Comparison of ENCODE assay signal across 11 cellular contexts in the genomic region with DNA sequence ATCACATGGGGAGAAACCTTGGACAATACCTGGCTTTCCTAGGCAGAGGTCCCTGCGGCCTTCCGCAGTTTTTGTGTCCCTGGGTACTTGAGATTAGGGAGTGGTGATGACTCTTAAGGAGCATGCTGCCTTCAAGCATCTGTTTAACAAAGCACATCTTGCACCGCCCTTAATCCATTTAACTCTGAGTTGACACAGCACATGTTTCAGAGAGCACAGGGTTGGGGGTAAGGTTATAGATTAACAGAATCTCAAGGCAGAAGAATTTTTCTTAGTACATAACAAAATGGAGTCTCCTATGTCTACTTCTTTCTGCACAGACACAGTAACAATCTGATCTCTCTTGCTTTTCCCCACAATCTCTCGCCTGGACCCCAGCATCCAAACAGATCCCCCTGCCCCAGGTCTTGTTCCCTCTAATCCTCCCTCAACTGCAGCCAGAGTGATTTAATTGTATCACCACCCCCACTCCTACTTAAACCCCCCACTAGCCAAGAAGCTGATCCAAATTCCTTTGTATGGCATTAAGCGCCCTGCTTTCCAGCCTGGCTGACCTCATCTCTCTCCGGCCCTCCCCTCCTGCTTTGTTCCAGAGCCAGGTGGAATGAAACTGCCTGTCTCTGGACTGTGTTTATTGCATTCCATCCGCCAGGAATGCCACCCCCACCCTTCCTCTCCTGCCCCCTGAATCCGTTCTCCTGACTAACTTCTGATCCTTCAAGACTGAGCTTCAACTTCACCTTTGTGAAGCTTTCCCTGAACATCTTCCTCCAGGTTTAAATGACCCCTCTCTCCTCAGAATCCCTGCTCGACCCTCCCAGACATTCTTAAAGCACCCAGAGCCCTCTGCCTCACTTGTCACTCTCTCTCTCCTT. TPM values are rescaled to one million over a fixed set of nuclear protein-coding genes. Genes with fewer than 3 reads are reported as not detected.
DNase-seq lines count a peak whose midpoint lies in the region; ATAC-seq and TF ChIP-seq lines count a peak whose summit lies in the region.
"Not testable (repeated sequence)": the region's sequence is repeated elsewhere in the genome, so short reads cannot be mapped to it uniquely, and the experiment has no call there.
"Had no signal": no experiment of that assay in that cellular context is flagged by ENCODE, and none has a peak within 500 bp of the region (broad histone marks: within the 10 kb centered on the region; RNA-seq: fewer than 3 reads in every experiment).

No MANE protein-coding gene starts in this region.

- peak overlapping the region; percentile 90 for H2AK5ac ChIP-seq in IMR-90 (ENCODE audit: low read depth, low read length)

- H3K56ac ChIP-seq in IMR-90 (ENCODE audit: extremely low read depth, insufficient read depth, low read length) = peak overlapping the region; percentile 12; the same call in 1 of the 2 replicates

- POLR2A ChIA-PET in IMR-90 (lab: Charles Lee; ENCODE audit: unreplicated experiment) = interaction anchor here (0.5 to 0.6 kb wide), 2 partner anchors 11 to 172 kb away, joined by 4 to 10 read pairs; no protein-coding TSS in a partner anchor

- peak overlapping the region in 1 of 2 experiments; percentile 38; a peak in 3 of 4 replicates for H4K8ac ChIP-seq in IMR-90 (ENCODE audit: low read depth in 2 of 2, low read length in 2 of 2)

- DNase-seq in ELF-1 (ENCODE audit: low read depth, low spot score) (peak; percentile 95), IMR-90 (peak; percentile 58), SK-N-DZ (ENCODE audit: low spot score) (peak; percentile 73), cerebellum (ENCODE audit: low spot score) (peak; percentile 87), cardiac muscle cell (ENCODE audit: low read depth in 1 of 2, low spot score in 1 of 2) (peak; percentile 47 to 67), progenitor cell of endocrine pancreas (ENCODE audit: low spot score, unreplicated experiment) (peak; percentile 54)

- peak overlapping the region; percentile 82 for H3K4ac ChIP-seq in IMR-90 (ENCODE audit: low read depth, low read length)

- H3K4me1 ChIP-seq in IMR-90 (ENCODE audit: control insufficient read depth, insufficient read depth, low read length) = not testable (repeated sequence)
- H3K4me1 ChIP-seq in cardiac muscle cell (ENCODE audit: low read depth) (peaks cover 36% of the 10 kb centered on the region), liver (ENCODE audit: control insufficient read depth in 4 of 4, insufficient read depth in 4 of 4, low read length in 3 of 4) (peaks cover 5 to 13% (median 11%) of the 10 kb centered on the region in 4 donors)

- peaks cover 11% of the 10 kb centered on the region; the same call in 1 of the 2 replicates for H3K36me3 ChIP-seq in IMR-90 (ENCODE audit: control insufficient read depth, insufficient read depth, low read length)
- H3K36me3 ChIP-seq in cardiac muscle cell; liver (ENCODE audit: control insufficient read depth in 4 of 4, insufficient read depth in 3 of 4, low read depth in 1 of 4, low read length in 3 of 4): not testable (repeated sequence)

- in situ Hi-C loops in IMR-90 (cut with MboI; ENCODE audit: low sequenced_read_pairs) = loop anchor here (25.0 kb wide), 1 partner anchor 401 kb away; the partner anchor contains the start of gene GGT7

- H4K5ac ChIP-seq in IMR-90 (ENCODE audit: low read depth, low read length) = 0 out of 2 replicates have a peak overlapping the region, but pooled peaks have one; percentile 4

- not testable (repeated sequence) for H3K27me3 ChIP-seq in IMR-90 (ENCODE audit: control insufficient read depth, insufficient read depth, low read length); cardiac muscle cell; liver (ENCODE audit: control insufficient read depth in 4 of 4, insufficient read depth in 4 of 4, low read length in 3 of 4)

- not testable (repeated sequence) for H3K4me3 ChIP-seq in IMR-90 (ENCODE audit: insufficient read depth, low read depth, low read length); cardiac muscle cell; liver (ENCODE audit: low read depth in 1 of 3, low read length in 3 of 3)

- TF ChIP-seq POLR2A in IMR-90 (IDR thresholded peaks at IDR 0.05; ENCODE audit: low read depth, low read length) = not testable (repeated sequence)

- peak overlapping the region; percentile 57 for H3K14ac ChIP-seq in IMR-90 (replicated peaks; ENCODE audit: low read depth, low read length)

- H2AFZ ChIP-seq in IMR-90 (replicated peaks; ENCODE audit: low read length, poor library complexity) = peak overlapping the region; percentile 40

- H4K91ac ChIP-seq in IMR-90 (ENCODE audit: insufficient read depth, low read depth, low read length) = peak overlapping the region; percentile 32

- H3K9me1 ChIP-seq in IMR-90 (ENCODE audit: insufficient read depth, low read length) = peaks cover 18% of the 10 kb centered on the region

- peak overlapping the region; percentile 88 for H2BK120ac ChIP-seq in IMR-90 (ENCODE audit: low read depth, low read length)

- H3K27ac ChIP-seq in IMR-90 (ENCODE audit: insufficient read depth, low read length) = peak overlapping the region; percentile 17
- peak overlapping the region; percentile 87 for H3K27ac ChIP-seq in cardiac muscle cell
- peak overlapping the region; percentile 3 to 23 for H3K27ac ChIP-seq in liver (ENCODE audit: low read depth in 1 of 2, low read length in 2 of 2)

- ATAC-seq in IMR-90 (ENCODE audit: low read depth) = peak; percentile 84

- peak overlapping the region; percentile 91 for H2AK9ac ChIP-seq in IMR-90 (replicated peaks; ENCODE audit: low read depth, low read length, poor library complexity)

- not testable (repeated sequence) for H3K9ac ChIP-seq in IMR-90 (ENCODE audit: low read depth, low read length); liver (ENCODE audit: low read depth in 1 of 2, low read length in 2 of 2)

- not testable (repeated sequence) for H4K20me1 ChIP-seq in IMR-90 (ENCODE audit: insufficient read depth, low read length)

- peak overlapping the region; percentile 58; the same call in 1 of the 3 replicates for H2BK15ac ChIP-seq in IMR-90 (ENCODE audit: low read depth, low read length)

- TF ChIP-seq RAD21 in IMR-90 (IDR thresholded peaks at IDR 0.05; ENCODE audit: low read length) = not testable (repeated sequence)
- peak in 1 of 2 donors; percentile 10 for TF ChIP-seq RAD21 in liver (IDR thresholded peaks at IDR 0.05)

- WGBS in IMR-90 (ENCODE audit: extremely low coverage in 2 of 2, insufficient read length in 1 of 2), 2 experiments = 29% methylated on average over 3 of the region's 9 CpGs; no CpG with 5 or more reads in 1 of the 2 experiments
- 46% methylated on average over 6 of the region's 9 CpGs for WGBS in liver

- peaks cover 0 to 13% of the 10 kb centered on the region in 2 experiments; a peak in 3 of 4 replicates for H3K79me1 ChIP-seq in IMR-90 (ENCODE audit: low read depth in 1 of 2, low read length in 2 of 2)

- H3K36me3 Mint-ChIP-seq in progenitor cell of endocrine pancreas (ENCODE audit: insufficient read depth) = not testable (repeated sequence)

- CTCF ChIA-PET in IMR-90 (lab: Yijun Ruan, JAX) = interaction anchor here (0.6 kb wide), 2 partner anchors 14 to 147 kb away, joined by 4 read pairs; no protein-coding TSS in a partner anchor

- BruUV-seq in IMR-90 (replicated peaks; lab: Mats Ljungman, UMichigan) = not testable (repeated sequence)

- peak overlapping the region; percentile 100 for H3K27ac Mint-ChIP-seq in progenitor cell of endocrine pancreas

- peak overlapping the region; percentile 12 for H3K4me3 Mint-ChIP-seq in progenitor cell of endocrine pancreas (ENCODE audit: low read depth)

- H3K4me1 Mint-ChIP-seq in progenitor cell of endocrine pancreas (ENCODE audit: low read depth) = peaks cover 19% of the 10 kb centered on the region

- peak overlapping the region; percentile 49 for H3K4me2 ChIP-seq in IMR-90 (ENCODE audit: low read depth, low read length)

- TF ChIP-seq CTCF in IMR-90 (conservative IDR thresholded peaks at IDR 0.05; ENCODE audit: low read depth, low read length) (peak; percentile 21; the same call in 1 of the 2 replicates), progenitor cell of endocrine pancreas (IDR thresholded peaks at IDR 0.05; ENCODE audit: unreplicated experiment) (peak; percentile 24)
- not testable (repeated sequence) for TF ChIP-seq CTCF in cardiac muscle cell (IDR thresholded peaks at IDR 0.05; ENCODE audit: low read depth, low read length); liver (IDR thresholded peaks at IDR 0.05; ENCODE audit: low read depth, low read length, missing input control)

- peak overlapping the region; percentile 58; the same call in 1 of the 2 replicates for H3K18ac ChIP-seq in IMR-90 (ENCODE audit: low read depth, low read length)

- H3K23ac ChIP-seq in IMR-90 (ENCODE audit: low read depth, low read length) = not testable (repeated sequence)

- H2BK20ac ChIP-seq in IMR-90 (ENCODE audit: low read depth, low read length) = peak overlapping the region; percentile 87

- not testable (repeated sequence) for H3K27me3 Mint-ChIP-seq in progenitor cell of endocrine pancreas

- not testable (repeated sequence) for H3K9me3 ChIP-seq in IMR-90 (ENCODE audit: control insufficient read depth, insufficient read depth, low read length); cardiac muscle cell (ENCODE audit: low read depth); liver (ENCODE audit: control insufficient read depth in 4 of 4, low read length in 3 of 4)

- H3K9me3 Mint-ChIP-seq in progenitor cell of endocrine pancreas (ENCODE audit: low read depth) = not testable (repeated sequence)

- intact Hi-C loops in IMR-90 (cut with micrococcal nuclease) = not testable (repeated sequence)

- dilution Hi-C loops in IMR-90 (cut with HindIII; ENCODE audit: low sequenced_read_pairs, unreplicated experiment) = not testable (repeated sequence)

- H2BK5ac ChIP-seq in IMR-90 (ENCODE audit: low read depth, low read length, poor library complexity, severe bottlenecking) = peak overlapping the region; percentile 59

RNA-seq across cellular contexts. Expression of gene MMP24OS, which starts 15.0 kb away (rescaled TPM):
- 5.9 and 7.2 TPM in 2 replicates for total RNA-seq in IMR-90 (2012; rRNA removed)
- 64.9 and 67.6 TPM in 2 replicates for polyA plus RNA-seq in IMR-90 (2012; rRNA removed)
- polyA plus RNA-seq in IMR-90 (2012; cell fraction: cytosol; rRNA removed) = 56.9 and 92.5 TPM in 2 replicates
- polyA plus RNA-seq in IMR-90 (2012; cell fraction: nucleus; rRNA removed; ENCODE audit: low replicate concordance) = 54.7 and 75.9 TPM in 2 replicates
- polyA plus RNA-seq in SK-N-DZ (2014; cell fraction: cytosol; rRNA removed) = 9.7 and 12.5 TPM in 2 replicates
- 16.3 and 18.4 TPM in 2 replicates for polyA plus RNA-seq in SK-N-DZ (2014; cell fraction: nucleus; rRNA removed)
- total RNA-seq in cerebellum = 4.8 TPM
- 29.4 and 34.9 TPM in 2 replicates for total RNA-seq in cardiac muscle cell
- 42.5 and 61.4 TPM in 2 replicates for polyA plus RNA-seq in cardiac muscle cell
- 1 to 10 TPM; 5.2 to 5.4 TPM for total RNA-seq in liver
- polyA plus RNA-seq in liver = 10 to 100 TPM; 15.2 to 16.0 TPM
- total RNA-seq in progenitor cell of endocrine pancreas = 55.6 and 59.1 TPM in 2 replicates

RNA-seq across cellular contexts. Expression of gene EIF6, which starts 21.6 kb away (rescaled TPM):
- 215 and 227 TPM in 2 replicates for total RNA-seq in IMR-90 (2012; rRNA removed)
- 215 and 258 TPM in 2 replicates for polyA plus RNA-seq in IMR-90 (2012; rRNA removed)
- 163 and 323 TPM in 2 replicates for polyA plus RNA-seq in IMR-90 (2012; cell fraction: cytosol; rRNA removed)
- polyA plus RNA-seq in IMR-90 (2012; cell fraction: nucleus; rRNA removed; ENCODE audit: low replicate concordance) = 385 and 588 TPM in 2 replicates
- 270 and 283 TPM in 2 replicates for polyA plus RNA-seq in SK-N-DZ (2014; cell fraction: cytosol; rRNA removed)
- 178 and 255 TPM in 2 replicates for polyA plus RNA-seq in SK-N-DZ (2014; cell fraction: nucleus; rRNA removed)
- 39.0 TPM for total RNA-seq in cerebellum
- 80.4 and 129 TPM in 2 replicates for total RNA-seq in cardiac muscle cell
- polyA plus RNA-seq in cardiac muscle cell = 186 and 203 TPM in 2 replicates
- 10 to 100 TPM; 60.8 to 71.3 TPM for total RNA-seq in liver
- polyA plus RNA-seq in liver = 100 to 1,000 TPM; 140 to 160 TPM
- total RNA-seq in progenitor cell of endocrine pancreas = 108 and 109 TPM in 2 replicates

RNA-seq across cellular contexts. Expression of gene FAM83C, which starts 29.3 kb away (rescaled TPM):
- total RNA-seq in IMR-90 (2012; rRNA removed) (not detected in 2 replicates), cerebellum (not detected), cardiac muscle cell (0.49 TPM in 1 of 2 replicates, not detected in the other), liver (under 1 TPM in 1 of 2 donors, not detected in 1; 0.05 TPM), progenitor cell of endocrine pancreas (not detected in 2 replicates)
- polyA plus RNA-seq in IMR-90 (2012; rRNA removed) (0.02 and 0.03 TPM in 2 replicates), cardiac muscle cell (not detected in 2 replicates), liver (not detected)
- polyA plus RNA-seq in IMR-90 (2012; cell fraction: cytosol; rRNA removed) = 0.02 TPM in 1 of 2 replicates, not detected in the other
- 0.03 and 0.13 TPM in 2 replicates for polyA plus RNA-seq in IMR-90 (2012; cell fraction: nucleus; rRNA removed; ENCODE audit: low replicate concordance)
- not detected in 2 replicates for polyA plus RNA-seq in SK-N-DZ (2014; cell fraction: cytosol; rRNA removed)
- polyA plus RNA-seq in SK-N-DZ (2014; cell fraction: nucleus; rRNA removed) = 0.38 TPM in 1 of 2 replicates, not detected in the other
- total RNA-seq: activated T-helper 2 cell treated with anti-CD3 and anti-CD28 coated beads, Interferon-gamma antibody, Interleukin-2, Interleukin-4, amounts not matched to agents 10 μg/mL and 5 μg/mL and 100 μg/mL, durations not matched to agents 14 hours and 24 hours and 36 hours; gastrocnemius medialis; natural killer cell; OCI-LY7 had no signal

RNA-seq across cellular contexts. Expression of gene MMP24, which starts 36.5 kb away (rescaled TPM):
- total RNA-seq in IMR-90 (2012; rRNA removed) = 0.36 and 0.56 TPM in 2 replicates
- 0.79 and 0.86 TPM in 2 replicates for polyA plus RNA-seq in IMR-90 (2012; rRNA removed)
- polyA plus RNA-seq in IMR-90 (2012; cell fraction: cytosol; rRNA removed) = 0.32 and 1.0 TPM in 2 replicates
- 0.34 and 0.54 TPM in 2 replicates for polyA plus RNA-seq in IMR-90 (2012; cell fraction: nucleus; rRNA removed; ENCODE audit: low replicate concordance)
- polyA plus RNA-seq in SK-N-DZ (2014; cell fraction: cytosol; rRNA removed) = 29.3 and 32.1 TPM in 2 replicates
- polyA plus RNA-seq in SK-N-DZ (2014; cell fraction: nucleus; rRNA removed) = 13.3 and 16.2 TPM in 2 replicates
- 50.1 TPM for total RNA-seq in cerebellum
- total RNA-seq in cardiac muscle cell = 8.7 and 8.9 TPM in 2 replicates
- polyA plus RNA-seq in cardiac muscle cell = 3.4 and 5.9 TPM in 2 replicates
- total RNA-seq in liver = under 1 TPM; 0.09 to 0.75 TPM
- under 1 TPM; 0.11 to 0.73 TPM for polyA plus RNA-seq in liver
- 3.4 TPM in 2 replicates for total RNA-seq in progenitor cell of endocrine pancreas
- total RNA-seq: activated T-helper 2 cell treated with anti-CD3 and anti-CD28 coated beads, Interferon-gamma antibody, Interleukin-2, Interleukin-4, amounts not matched to agents 10 μg/mL and 5 μg/mL and 100 μg/mL, durations not matched to agents 14 hours and 24 hours and 36 hours; OCI-LY7 had no signal

Comparison
In these comparisons a context has a peak if more than half of its experiments do, and no peak if none do; other contexts are left out.
1. H3K27ac ChIP-seq: peak in every context shown above with its lines; median percentile 87 in cardiac muscle cell; 17 in IMR-90; 13 in liver.